1 cellular context compared by ENCODE assay signal in genomic region chr16:11676799-11677198, GRCh38.
TF ChIP-seq lines count a peak whose summit lies in the region.

No MANE protein-coding gene starts in this region.

TF ChIP-seq in GM23338, 12 proteins besides CTCF, POLR2A, EP300 and RAD21 (continued from another document):
- TF ChIP-seq ZNF462 (CRISPR knock-in tag; IDR thresholded peaks at IDR 0.05) = no peak
- no peak for TF ChIP-seq ZNF331 (CRISPR knock-in tag; IDR thresholded peaks at IDR 0.05; ENCODE audit: low read depth)
- no peak for TF ChIP-seq ZNF114 (CRISPR knock-in tag; IDR thresholded peaks at IDR 0.05)
- no peak for TF ChIP-seq NANOG (IDR thresholded peaks at IDR 0.05; ENCODE audit: borderline replicate concordance)
- TF ChIP-seq, protein P1, sequence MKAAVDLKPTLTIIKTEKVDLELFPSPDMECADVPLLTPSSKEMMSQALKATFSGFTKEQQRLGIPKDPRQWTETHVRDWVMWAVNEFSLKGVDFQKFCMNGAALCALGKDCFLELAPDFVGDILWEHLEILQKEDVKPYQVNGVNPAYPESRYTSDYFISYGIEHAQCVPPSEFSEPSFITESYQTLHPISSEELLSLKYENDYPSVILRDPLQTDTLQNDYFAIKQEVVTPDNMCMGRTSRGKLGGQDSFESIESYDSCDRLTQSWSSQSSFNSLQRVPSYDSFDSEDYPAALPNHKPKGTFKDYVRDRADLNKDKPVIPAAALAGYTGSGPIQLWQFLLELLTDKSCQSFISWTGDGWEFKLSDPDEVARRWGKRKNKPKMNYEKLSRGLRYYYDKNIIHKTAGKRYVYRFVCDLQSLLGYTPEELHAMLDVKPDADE (IDR thresholded peaks at IDR 0.05) = no peak
- TF ChIP-seq CREB1 (CRISPR knock-in tag; IDR thresholded peaks at IDR 0.05; ENCODE audit: low read depth) = no peak
